Comparison of ENCODE assay signal across 16 cellular contexts in genomic region chr1:25614466-25615171, GRCh38. TPM values are rescaled to one million over a fixed set of nuclear protein-coding genes. Genes with fewer than 3 reads are reported as not detected.
DNase-seq lines count a peak whose midpoint lies in the region; ATAC-seq and TF ChIP-seq lines count a peak whose summit lies in the region.
"Had no signal": no experiment of that assay in that cellular context is flagged by ENCODE, and none has a peak within 500 bp of the region (broad histone marks: within the 10 kb centered on the region; RNA-seq: fewer than 3 reads in every experiment).

No MANE protein-coding gene starts in this region.

- TF ChIP-seq EP300 in sigmoid colon (IDR thresholded peaks at IDR 0.05), result no peak

- no peak overlapping the region for H3K27ac Mint-ChIP-seq in activated CD4-positive, alpha-beta T cell treated with anti-CD3 and anti-CD28 coated beads, Interleukin-2, amount 10 ng/mL, durations not matched to agents 24 days and 14 days
- H3K27ac Mint-ChIP-seq in IgD-negative memory B cell, result peak overlapping the region; percentile 7 to 80 (median 74)
- H3K27ac Mint-ChIP-seq in activated naive CD8-positive, alpha-beta T cell treated with anti-CD3 and anti-CD28 coated beads, Interleukin-2, amount 50 U/mL, for 24 hours, result no peak overlapping the region

- WGBS in sigmoid colon, 2 donors, result 56 to 60% methylated on average over 5 of the region's 5 CpGs

- H3K27ac ChIP-seq in sigmoid colon, result peak overlapping the region in 3 of 4 donors; percentile 88 to 94 (median 89)
- H3K27ac ChIP-seq: A549, SJCRH30 had no signal

- peaks cover 37% of the 10 kb centered on the region for H3K4me1 Mint-ChIP-seq in activated CD4-positive, alpha-beta T cell treated with anti-CD3 and anti-CD28 coated beads, Interleukin-2, amount 10 ng/mL, durations not matched to agents 24 days and 14 days
- peaks cover 14 to 16% (median 16%) of the 10 kb centered on the region in 3 donors for H3K4me1 Mint-ChIP-seq in IgD-negative memory B cell
- H3K4me1 Mint-ChIP-seq in activated naive CD8-positive, alpha-beta T cell treated with anti-CD3 and anti-CD28 coated beads, Interleukin-2, amount 50 U/mL, for 24 hours, result peaks cover 40% of the 10 kb centered on the region

- no peak overlapping the region for H3K4me3 Mint-ChIP-seq in activated CD4-positive, alpha-beta T cell treated with anti-CD3 and anti-CD28 coated beads, Interleukin-2, amount 10 ng/mL, durations not matched to agents 24 days and 14 days
- peak overlapping the region in 3 of 4 donors; percentile 12 to 51 (median 21) for H3K4me3 Mint-ChIP-seq in IgD-negative memory B cell
- H3K4me3 Mint-ChIP-seq in activated naive CD8-positive, alpha-beta T cell treated with anti-CD3 and anti-CD28 coated beads, Interleukin-2, amount 50 U/mL, for 24 hours, result peak overlapping the region; percentile 57

- peaks cover 65% of the 10 kb centered on the region for H3K27me3 Mint-ChIP-seq in activated CD4-positive, alpha-beta T cell treated with anti-CD3 and anti-CD28 coated beads, Interleukin-2, amount 10 ng/mL, durations not matched to agents 24 days and 14 days
- peaks cover 25% of the 10 kb centered on the region for H3K27me3 Mint-ChIP-seq in IgD-negative memory B cell
- H3K27me3 Mint-ChIP-seq in activated naive CD8-positive, alpha-beta T cell treated with anti-CD3 and anti-CD28 coated beads, Interleukin-2, amount 50 U/mL, for 24 hours, result peaks cover 41% of the 10 kb centered on the region

- H3K4me3 ChIP-seq in sigmoid colon, result no peak overlapping the region
- H3K4me3 ChIP-seq: A549, lung, SJCRH30 had no signal

- H3K36me3 Mint-ChIP-seq in activated CD4-positive, alpha-beta T cell treated with anti-CD3 and anti-CD28 coated beads, Interleukin-2, amount 10 ng/mL, durations not matched to agents 24 days and 14 days (ENCODE audit: low read depth), result peaks cover 2% of the 10 kb centered on the region
- no peaks in the 10 kb centered on the region for H3K36me3 Mint-ChIP-seq in IgD-negative memory B cell
- H3K36me3 Mint-ChIP-seq in activated naive CD8-positive, alpha-beta T cell treated with anti-CD3 and anti-CD28 coated beads, Interleukin-2, amount 50 U/mL, for 24 hours (ENCODE audit: low read depth), result no peaks in the 10 kb centered on the region

- H3K9me3 ChIP-seq in sigmoid colon, result no peaks in the 10 kb centered on the region
- H3K9me3 ChIP-seq: A549, SJCRH30 had no signal

- H3K9me3 Mint-ChIP-seq in activated CD4-positive, alpha-beta T cell treated with anti-CD3 and anti-CD28 coated beads, Interleukin-2, amount 10 ng/mL, durations not matched to agents 24 days and 14 days, result no peaks in the 10 kb centered on the region
- no peaks in the 10 kb centered on the region for H3K9me3 Mint-ChIP-seq in IgD-negative memory B cell
- H3K9me3 Mint-ChIP-seq in activated naive CD8-positive, alpha-beta T cell treated with anti-CD3 and anti-CD28 coated beads, Interleukin-2, amount 50 U/mL, for 24 hours, result no peaks in the 10 kb centered on the region
- H3K9me3 Mint-ChIP-seq: activated T-cell treated with anti-CD3 and anti-CD28 coated beads, Interleukin-2, amount 50 U/mL, for 4 hours had no signal

- intact Hi-C loops in activated CD4-positive, alpha-beta T cell treated with anti-CD3 and anti-CD28 coated beads, Interleukin-2, amount 10 ng/mL, durations not matched to agents 24 days and 14 days (cut with micrococcal nuclease), result loop anchor here (1.0 to 5.0 kb wide), 2 partner anchors 62 to 67 kb away; no protein-coding TSS in a partner anchor
- intact Hi-C loops in sigmoid colon (cut with DNase I), result loop anchor here (5.0 kb wide), 1 partner anchor 383 kb away; the partner anchor contains the start of gene PAFAH2

- no peaks in the 10 kb centered on the region for H3K27me3 ChIP-seq in sigmoid colon
- H3K27me3 ChIP-seq: SJCRH30 had no signal

- peak; percentile 16 for ATAC-seq in activated naive CD8-positive, alpha-beta T cell treated with anti-CD3 and anti-CD28 coated beads, Interleukin-2, amount 50 U/mL, for 24 hours
- ATAC-seq: activated T-cell treated with anti-CD3 and anti-CD28 coated beads, Interleukin-2, amount 50 U/mL, for 4 hours had no signal

- no peak for TF ChIP-seq CTCF in sigmoid colon (IDR thresholded peaks at IDR 0.05)

- H3K4me1 ChIP-seq in sigmoid colon, result peaks cover 0 to 51% (median 46%) of the 10 kb centered on the region in 4 donors

- no peaks in the 10 kb centered on the region for H3K36me3 ChIP-seq in sigmoid colon

- DNase-seq in activated CD4-positive, alpha-beta T cell treated with anti-CD3 and anti-CD28 coated beads, Interleukin-2, amount 10 ng/mL, durations not matched to agents 24 days and 14 days, result peak; percentile 65
- no peak for DNase-seq in activated CD4-positive, alpha-beta T cell treated with anti-CD3 and anti-CD28 coated beads for 4 hours
- DNase-seq in activated naive CD8-positive, alpha-beta T cell treated with anti-CD3 and anti-CD28 coated beads, Interleukin-2, amount 50 U/mL, for 24 hours, result no peak
- no peak for DNase-seq in sigmoid colon
- no peak for DNase-seq in NCI-H774 (lab: John Stamatoyannopoulos, UW)
- no peak for DNase-seq in medulla oblongata (ENCODE audit: extremely low spot score)
- DNase-seq in NCI-H345 treated with DMSO at 0.1 percent for 48 hours (lab: John Stamatoyannopoulos, UW; ENCODE audit: unreplicated experiment), result no peak
- DNase-seq: activated CD4-positive, alpha-beta T cell treated with anti-CD3 and anti-CD28 coated beads for 48 hours; activated T-cell treated with anti-CD3 and anti-CD28 coated beads, Interleukin-2, amount 50 U/mL, for 4 hours; COR-L47; NCI-H1694; NCI-H446; SJCRH30 had no signal

- no peak for TF ChIP-seq POLR2A in sigmoid colon (IDR thresholded peaks at IDR 0.05)

RNA-seq across cellular contexts. Expression of gene MAN1C1, which starts 2.0 kb away (rescaled TPM):
- 2.2 and 2.9 TPM in 2 replicates for total RNA-seq in activated CD4-positive, alpha-beta T cell treated with anti-CD3 and anti-CD28 coated beads, Interleukin-2, amount 10 ng/mL, durations not matched to agents 24 days and 14 days
- polyA plus RNA-seq in IgD-negative memory B cell (0.49 TPM), sigmoid colon (1 to 10 TPM in 2 of 3 donors, under 1 TPM in 1; 0.69 to 7.4 (median 3.6) TPM)
- 10 to 100 TPM; 12.8 to 32.1 (median 22.9) TPM for total RNA-seq in sigmoid colon

Comparison
In these comparisons a context has a peak if more than half of its experiments do, and no peak if none do; other contexts are left out.
1. H3K27ac Mint-ChIP-seq: peak in IgD-negative memory B cell (3 of 3); none in activated CD4-positive, alpha-beta T cell treated with anti-CD3 and anti-CD28 coated beads, Interleukin-2, amount 10 ng/mL, durations not matched to agents 24 days and 14 days (single experiment) and activated naive CD8-positive, alpha-beta T cell treated with anti-CD3 and anti-CD28 coated beads, Interleukin-2, amount 50 U/mL, for 24 hours (single experiment).